Comparison of ENCODE assay signal across 8 cellular contexts in genomic region chr16:66549284-66550131, GRCh38. TPM values are rescaled to one million over a fixed set of nuclear protein-coding genes. Genes with fewer than 3 reads are reported as not detected.
DNase-seq lines count a peak whose midpoint lies in the region; ATAC-seq and TF ChIP-seq lines count a peak whose summit lies in the region.

Gene TK2, minus strand, starts transcription at chr16:66550122. Its CDS starts 61 bp downstream, at chr16:66550061.

- peak within 1 kb of the TSS; percentile 96 for H3K4me3 Mint-ChIP-seq in activated CD4-positive, alpha-beta T cell treated with anti-CD3 and anti-CD28 coated beads, Interleukin-2, amount 10 ng/mL, durations not matched to agents 7 days and 5 days

- CTCF ChIA-PET in activated CD4-positive, alpha-beta T cell treated with anti-CD3 and anti-CD28 coated beads, Interleukin-2, amount 10 ng/mL, durations not matched to agents 7 days and 5 days (lab: Charles Lee): interaction anchor here (2.0 to 3.9 kb wide), 3 partner anchors 8 to 26 kb away, joined by 5 to 29 read pairs (median 13); no protein-coding TSS in a partner anchor

- peak within 1 kb of the TSS; percentile 95 to 96 for H3K27ac ChIP-seq in coronary artery

- H3K4me3 ChIP-seq in coronary artery: peak within 1 kb of the TSS; percentile 88

- DNase-seq in NCI-H2081 (lab: John Stamatoyannopoulos, UW) (peak; percentile 10 to 56), NCI-H2081 treated with DMSO at 0.1 percent for 48 hours (lab: John Stamatoyannopoulos, UW) (no peak), MV-4-11 (lab: John Stamatoyannopoulos, UW) (peak; percentile 49), coronary artery (ENCODE audit: low spot score) (no peak), kidney tubule cell (ENCODE audit: low spot score) (peak; percentile 70)
- peak; percentile 47 for DNase-seq in activated CD4-positive, alpha-beta T cell treated with anti-CD3 and anti-CD28 coated beads, Interleukin-2, amount 10 ng/mL, durations not matched to agents 7 days and 5 days
- DNase-seq in stimulated activated CD4-positive, alpha-beta T cell treated with anti-CD3 and anti-CD28 coated beads, Interleukin-12 subunit alpha, Interleukin-12 subunit beta, amount 100 ng/mL, for 48 hours (ENCODE audit: low read depth in 2 of 3, low spot score in 1 of 3): peak; percentile 33 to 53 (median 39)

- POLR2A ChIA-PET in activated CD4-positive, alpha-beta T cell treated with anti-CD3 and anti-CD28 coated beads, Interleukin-2, amount 10 ng/mL, durations not matched to agents 7 days and 5 days (lab: Charles Lee): no interaction called here

- H3K9me3 Mint-ChIP-seq in activated CD4-positive, alpha-beta T cell treated with anti-CD3 and anti-CD28 coated beads, Interleukin-2, amount 10 ng/mL, durations not matched to agents 7 days and 5 days: no peaks in the 10 kb centered on the region

- peaks cover 71% of the 10 kb centered on the region for H3K4me1 Mint-ChIP-seq in activated CD4-positive, alpha-beta T cell treated with anti-CD3 and anti-CD28 coated beads, Interleukin-2, amount 10 ng/mL, durations not matched to agents 7 days and 5 days

- H3K36me3 Mint-ChIP-seq in activated CD4-positive, alpha-beta T cell treated with anti-CD3 and anti-CD28 coated beads, Interleukin-2, amount 10 ng/mL, durations not matched to agents 7 days and 5 days (ENCODE audit: low read depth): peaks cover 20% of the 10 kb centered on the region

- no peak for ATAC-seq in HG03095 (IDR thresholded peaks at IDR 0.05; ENCODE audit: unreplicated experiment)

- peak within 1 kb of the TSS; percentile 95 for H3K27ac Mint-ChIP-seq in activated CD4-positive, alpha-beta T cell treated with anti-CD3 and anti-CD28 coated beads, Interleukin-2, amount 10 ng/mL, durations not matched to agents 7 days and 5 days

- TF ChIP-seq CTCF in coronary artery (IDR thresholded peaks at IDR 0.05): no peak

- H3K27me3 Mint-ChIP-seq in activated CD4-positive, alpha-beta T cell treated with anti-CD3 and anti-CD28 coated beads, Interleukin-2, amount 10 ng/mL, durations not matched to agents 7 days and 5 days: no peaks in the 10 kb centered on the region

RNA-seq across cellular contexts. Expression of gene TK2, which starts in this region (rescaled TPM):
- 1 to 10 TPM; 7.4 to 9.3 TPM for total RNA-seq in activated CD4-positive, alpha-beta T cell treated with anti-CD3 and anti-CD28 coated beads, Interleukin-2, amount 10 ng/mL, durations not matched to agents 7 days and 5 days

Comparison
In these comparisons a context has a peak if more than half of its experiments do, and no peak if none do; other contexts are left out.
1. DNase-seq: peak in NCI-H2081 (2 of 2), MV-4-11 (single experiment), activated CD4-positive, alpha-beta T cell treated with anti-CD3 and anti-CD28 coated beads, Interleukin-2, amount 10 ng/mL, durations not matched to agents 7 days and 5 days (single experiment), kidney tubule cell (single experiment) and stimulated activated CD4-positive, alpha-beta T cell treated with anti-CD3 and anti-CD28 coated beads, Interleukin-12 subunit alpha, Interleukin-12 subunit beta, amount 100 ng/mL, for 48 hours (3 of 3); none in NCI-H2081 treated with DMSO at 0.1 percent for 48 hours (single experiment) and coronary artery (single experiment).